In the genomic region with DNA sequence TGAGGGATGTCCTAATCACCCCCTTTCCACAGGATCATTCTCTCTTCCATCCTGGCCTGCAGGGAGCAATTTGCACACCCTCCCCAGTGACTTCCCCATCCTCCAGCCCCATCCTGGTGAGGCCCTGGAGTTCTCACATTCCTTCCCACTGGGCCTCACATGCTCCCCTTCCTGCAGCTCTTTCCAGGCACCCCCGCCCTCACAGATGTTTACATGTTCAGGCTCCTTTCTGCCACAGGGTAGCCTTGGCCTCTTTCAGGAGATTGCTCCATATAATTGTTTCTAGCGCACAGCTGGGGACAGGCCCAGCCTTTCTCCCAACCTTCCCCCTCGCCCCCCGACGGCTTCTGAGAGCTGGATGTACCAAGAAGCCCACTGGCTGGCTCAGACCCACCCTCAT, we compare ENCODE assay signal across 14 cellular contexts.
DNase-seq lines count a peak whose midpoint lies in the region; ATAC-seq and TF ChIP-seq lines count a peak whose summit lies in the region.
"Had no signal": no experiment of that assay in that cellular context is flagged by ENCODE, and none has a peak within 500 bp of the region (broad histone marks: within the 10 kb centered on the region; RNA-seq: fewer than 3 reads in every experiment).

No MANE protein-coding gene starts in this region.

- no peak for ATAC-seq in activated CD8-positive, alpha-beta memory T cell treated with anti-CD3 and anti-CD28 coated beads, Interleukin-2, amount 10 ng/mL, durations not matched to agents 7 days and 5 days

- H3K36me3 Mint-ChIP-seq in activated naive CD4-positive, alpha-beta T cell treated with anti-CD3 and anti-CD28 coated beads, Interleukin-2, amount 10 ng/mL, durations not matched to agents 7 days and 5 days, result no peaks in the 10 kb centered on the region
- peaks cover 1% of the 10 kb centered on the region for H3K36me3 Mint-ChIP-seq in activated CD8-positive, alpha-beta memory T cell treated with anti-CD3 and anti-CD28 coated beads, Interleukin-2, amount 10 ng/mL, durations not matched to agents 7 days and 5 days
- no peaks in the 10 kb centered on the region for H3K36me3 Mint-ChIP-seq in Caco-2 (ENCODE audit: insufficient read depth, unreplicated experiment)

- H3K4me1 ChIP-seq in tibial artery, result peaks cover 0 to 52% (median 23%) of the 10 kb centered on the region in 4 donors
- H3K4me1 ChIP-seq in Caco-2, result no peaks in the 10 kb centered on the region

- BruUV-seq in Caco-2 (replicated peaks; lab: Mats Ljungman, UMichigan), result no TSS peak

- no peaks in the 10 kb centered on the region for H3K9me3 Mint-ChIP-seq in activated naive CD4-positive, alpha-beta T cell treated with anti-CD3 and anti-CD28 coated beads, Interleukin-2, amount 10 ng/mL, durations not matched to agents 7 days and 5 days
- H3K9me3 Mint-ChIP-seq in activated CD8-positive, alpha-beta memory T cell treated with anti-CD3 and anti-CD28 coated beads, Interleukin-2, amount 10 ng/mL, durations not matched to agents 7 days and 5 days (ENCODE audit: low read depth), result no peaks in the 10 kb centered on the region
- no peaks in the 10 kb centered on the region for H3K9me3 Mint-ChIP-seq in Caco-2 (ENCODE audit: unreplicated experiment)
- H3K9me3 Mint-ChIP-seq: activated B cell treated with CpG ODN at 0.5 μM for 24 hours; activated naive CD4-positive, alpha-beta T cell treated with anti-CD3 and anti-CD28 coated beads for 36 hours had no signal

- H3K4me3 ChIP-seq in tibial artery (no peak overlapping the region), Caco-2 (ENCODE audit: low read depth, low read length) (no peak overlapping the region)

- peaks cover 39% of the 10 kb centered on the region for H3K4me1 Mint-ChIP-seq in activated naive CD4-positive, alpha-beta T cell treated with anti-CD3 and anti-CD28 coated beads, Interleukin-2, amount 10 ng/mL, durations not matched to agents 7 days and 5 days
- H3K4me1 Mint-ChIP-seq in activated CD8-positive, alpha-beta memory T cell treated with anti-CD3 and anti-CD28 coated beads, Interleukin-2, amount 10 ng/mL, durations not matched to agents 7 days and 5 days, result peaks cover 15% of the 10 kb centered on the region
- no peaks in the 10 kb centered on the region for H3K4me1 Mint-ChIP-seq in Caco-2 (ENCODE audit: low read depth, unreplicated experiment)

- no peak for DNase-seq in activated naive CD4-positive, alpha-beta T cell treated with anti-CD3 and anti-CD28 coated beads, Interleukin-2, amount 10 ng/mL, durations not matched to agents 7 days and 5 days
- no peak for DNase-seq in activated naive CD4-positive, alpha-beta T cell treated with Interleukin-2 at 50 U/mL for 16 hours
- DNase-seq in amniotic epithelial cell (ENCODE audit: low read depth) (peak; percentile 35), left kidney (ENCODE audit: low read depth, low spot score) (peak; percentile 33), tibial artery (no peak), Caco-2 (no peak), LoVo (ENCODE audit: low spot score) (no peak)
- no peak for DNase-seq in activated CD8-positive, alpha-beta memory T cell treated with anti-CD3 and anti-CD28 coated beads, Interleukin-2, amount 10 ng/mL, durations not matched to agents 7 days and 5 days
- DNase-seq: 8988T; activated B cell treated with CpG ODN at 0.5 μM for 24 hours; activated naive CD4-positive, alpha-beta T cell treated with anti-CD3 and anti-CD28 coated beads for 36 hours; NCI-H187 treated with DMSO at 0.1 percent for 48 hours; NCI-H524 treated with DMSO at 0.1 percent for 48 hours; T-helper 1 cell had no signal

- H3K27me3 ChIP-seq in tibial artery (no peaks in the 10 kb centered on the region), Caco-2 (replicated peaks; ENCODE audit: control insufficient read depth, insufficient read depth, low read length) (no peaks in the 10 kb centered on the region)

- intact Hi-C loops in tibial artery (cut with DNase I; ENCODE audit: low total_unique reads), result no loop called here
- intact Hi-C loops in Caco-2 (cut with micrococcal nuclease; ENCODE audit: unreplicated experiment), result no loop called here

- no peak overlapping the region for H3K4me3 Mint-ChIP-seq in activated naive CD4-positive, alpha-beta T cell treated with anti-CD3 and anti-CD28 coated beads, Interleukin-2, amount 10 ng/mL, durations not matched to agents 7 days and 5 days
- no peak overlapping the region for H3K4me3 Mint-ChIP-seq in activated CD8-positive, alpha-beta memory T cell treated with anti-CD3 and anti-CD28 coated beads, Interleukin-2, amount 10 ng/mL, durations not matched to agents 7 days and 5 days
- no peak overlapping the region for H3K4me3 Mint-ChIP-seq in Caco-2 (ENCODE audit: unreplicated experiment)
- H3K4me3 Mint-ChIP-seq: activated B cell treated with CpG ODN at 0.5 μM for 24 hours; activated naive CD4-positive, alpha-beta T cell treated with anti-CD3 and anti-CD28 coated beads for 36 hours had no signal

- TF ChIP-seq CTCF in tibial artery (IDR thresholded peaks at IDR 0.05), result no peak
- no peak for TF ChIP-seq CTCF in Caco-2 (IDR thresholded peaks at IDR 0.05; ENCODE audit: insufficient read depth in 1 of 2, low read depth in 1 of 2, low read length in 1 of 2, severe bottlenecking in 1 of 2, unreplicated experiment in 1 of 2)

- CTCF ChIA-PET in activated naive CD4-positive, alpha-beta T cell treated with anti-CD3 and anti-CD28 coated beads, Interleukin-2, amount 10 ng/mL, durations not matched to agents 7 days and 5 days (lab: Charles Lee), result no interaction called here
- CTCF ChIA-PET in activated CD8-positive, alpha-beta memory T cell treated with anti-CD3 and anti-CD28 coated beads, Interleukin-2, amount 10 ng/mL, durations not matched to agents 7 days and 5 days (lab: Charles Lee), result interaction anchor here (1.9 kb wide), 1 partner anchor 289 kb away, joined by 8 read pairs; a partner anchor contains a TSS
- CTCF ChIA-PET in Caco-2 (lab: Charles Lee), result no interaction called here

- H3K27ac ChIP-seq in tibial artery, result peak overlapping the region; percentile 26 to 66

- H3K36me3 ChIP-seq in tibial artery, result no peaks in the 10 kb centered on the region
- H3K36me3 ChIP-seq in Caco-2 (ENCODE audit: control insufficient read depth, insufficient read depth, low read length), result no peaks in the 10 kb centered on the region

- H3K27ac Mint-ChIP-seq in activated naive CD4-positive, alpha-beta T cell treated with anti-CD3 and anti-CD28 coated beads, Interleukin-2, amount 10 ng/mL, durations not matched to agents 7 days and 5 days, result peak overlapping the region; percentile 9
- H3K27ac Mint-ChIP-seq in activated CD8-positive, alpha-beta memory T cell treated with anti-CD3 and anti-CD28 coated beads, Interleukin-2, amount 10 ng/mL, durations not matched to agents 7 days and 5 days, result no peak overlapping the region
- no peak overlapping the region for H3K27ac Mint-ChIP-seq in Caco-2 (ENCODE audit: unreplicated experiment)
- H3K27ac Mint-ChIP-seq: activated B cell treated with CpG ODN at 0.5 μM for 24 hours; activated naive CD4-positive, alpha-beta T cell treated with anti-CD3 and anti-CD28 coated beads for 36 hours had no signal

- H3K9me3 ChIP-seq in tibial artery, result no peaks in the 10 kb centered on the region
- H3K9me3 ChIP-seq in Caco-2, result no peaks in the 10 kb centered on the region

- POLR2A ChIA-PET in Caco-2 (lab: Charles Lee), result no interaction called here

- H3K27me3 Mint-ChIP-seq in activated naive CD4-positive, alpha-beta T cell treated with anti-CD3 and anti-CD28 coated beads, Interleukin-2, amount 10 ng/mL, durations not matched to agents 7 days and 5 days, result no peaks in the 10 kb centered on the region
- no peaks in the 10 kb centered on the region for H3K27me3 Mint-ChIP-seq in activated CD8-positive, alpha-beta memory T cell treated with anti-CD3 and anti-CD28 coated beads, Interleukin-2, amount 10 ng/mL, durations not matched to agents 7 days and 5 days
- peaks cover 8% of the 10 kb centered on the region for H3K27me3 Mint-ChIP-seq in Caco-2 (ENCODE audit: insufficient read depth, unreplicated experiment)
- H3K27me3 Mint-ChIP-seq: activated B cell treated with CpG ODN at 0.5 μM for 24 hours had no signal

Comparison
In these comparisons a context has a peak if more than half of its experiments do, and no peak if none do; other contexts are left out.
1. DNase-seq: peak in amniotic epithelial cell (single experiment) and left kidney (single experiment); none in activated naive CD4-positive, alpha-beta T cell treated with anti-CD3 and anti-CD28 coated beads, Interleukin-2, amount 10 ng/mL, durations not matched to agents 7 days and 5 days (single experiment), activated naive CD4-positive, alpha-beta T cell treated with Interleukin-2 at 50 U/mL for 16 hours (single experiment), tibial artery (0 of 2), activated CD8-positive, alpha-beta memory T cell treated with anti-CD3 and anti-CD28 coated beads, Interleukin-2, amount 10 ng/mL, durations not matched to agents 7 days and 5 days (single experiment), Caco-2 (0 of 2) and LoVo (single experiment).